In genomic region chr2:118279005-118279404, GRCh38 we compare ENCODE assay signal across 33 cellular contexts.
"Had no signal": no experiment of that assay in that cellular context is flagged by ENCODE, and none has a peak within 500 bp of the region (broad histone marks: within the 10 kb centered on the region; RNA-seq: fewer than 3 reads in every experiment).

No MANE protein-coding gene starts in this region.

- ATAC-seq: activated CD4-positive, CD25-positive, alpha-beta regulatory T cell treated with anti-CD3 and anti-CD28 coated beads, Interleukin-2, amount 50 U/mL, for 24 hours; activated CD8-positive, alpha-beta T cell treated with anti-CD3 and anti-CD28 coated beads for 36 hours; activated T-cell treated with anti-CD3 and anti-CD28 coated beads, Interleukin-2, amount 50 U/mL, for 72 hours; gastroesophageal sphincter; T-cell had no signal

- H3K36me3 ChIP-seq: brain microvascular endothelial cell, cardiac muscle cell, esophagus muscularis mucosa, gastroesophageal sphincter, WERI-Rb-1 had no signal

- H3K9me3 Mint-ChIP-seq: activated B cell treated with CpG ODN at 0.5 μM for 24 hours; activated CD8-positive, alpha-beta T cell treated with anti-CD3 and anti-CD28 coated beads for 36 hours; activated T-cell treated with anti-CD3 and anti-CD28 coated beads, Interleukin-2, amount 50 U/mL, for 72 hours; central memory CD8-positive, alpha-beta T cell; dendritic cell treated with granulocyte-macrophage colony-stimulating factor and Interleukin-4, amounts not matched to agents 40 ng/mL and 50 ng/mL, for 4 days; endodermal cell; T-cell; T-helper 1 cell treated with Interleukin-12 subunit alpha and Interleukin-12 subunit beta and Interleukin-4 antibody, amounts not matched to agents 30 μg/mL and 1 μg/mL, for 36 hours had no signal

- H3K9me3 ChIP-seq: esophagus muscularis mucosa, gastroesophageal sphincter had no signal

- DNase-seq: activated B cell treated with CpG ODN at 0.5 μM for 24 hours; activated CD4-positive, alpha-beta T cell treated with anti-CD3 and anti-CD28 coated beads for 48 hours; activated CD4-positive, alpha-beta T cell treated with anti-CD3 and anti-CD28 coated beads, Interleukin-2, amount 50 U/mL, for 1 hour; activated CD4-positive, alpha-beta T cell treated with anti-CD3 and anti-CD28 coated beads, Interleukin-2, amount 50 U/mL, for 48 hours; activated CD8-positive, alpha-beta memory T cell treated with anti-CD3 and anti-CD28 coated beads for 24 hours; activated CD8-positive, alpha-beta T cell treated with anti-CD3 and anti-CD28 coated beads for 36 hours; activated effector memory CD4-positive, alpha-beta T cell treated with Interleukin-2 at 50 U/mL for 16 hours; activated gamma-delta T cell treated with Interleukin-2 at 50 U/mL for 16 hours; activated naive CD4-positive, alpha-beta T cell treated with anti-CD3 and anti-CD28 coated beads, Interleukin-2, amount 50 U/mL, for 16 hours; activated naive CD4-positive, alpha-beta T cell treated with Interleukin-2 at 50 U/mL for 16 hours; activated T-cell treated with anti-CD3 and anti-CD28 coated beads, Interleukin-2, amount 50 U/mL, for 1 hour; activated T-cell treated with anti-CD3 and anti-CD28 coated beads, Interleukin-2, amount 50 U/mL, for 72 hours; amniotic stem cell; anterior cingulate cortex; brain microvascular endothelial cell; dorsolateral prefrontal cortex; effector memory CD4-positive, alpha-beta T cell; endodermal cell; erythroblast; foreskin melanocyte; SW 1271; T-cell; T-helper 9 cell; WERI-Rb-1 had no signal

- H3K4me3 Mint-ChIP-seq: activated B cell treated with CpG ODN at 0.5 μM for 24 hours; activated CD8-positive, alpha-beta T cell treated with anti-CD3 and anti-CD28 coated beads for 36 hours; activated naive CD8-positive, alpha-beta T cell; activated T-cell treated with anti-CD3 and anti-CD28 coated beads, Interleukin-2, amount 50 U/mL, for 72 hours; central memory CD8-positive, alpha-beta T cell; dendritic cell treated with granulocyte-macrophage colony-stimulating factor and Interleukin-4, amounts not matched to agents 40 ng/mL and 50 ng/mL, for 4 days; endodermal cell; T-cell; T-helper 1 cell treated with Interleukin-12 subunit alpha and Interleukin-12 subunit beta and Interleukin-4 antibody, amounts not matched to agents 30 μg/mL and 1 μg/mL, for 36 hours had no signal

- H3K4me1 ChIP-seq: esophagus muscularis mucosa, gastroesophageal sphincter had no signal

- H3K36me3 Mint-ChIP-seq: activated naive CD8-positive, alpha-beta T cell; T-cell had no signal

- H3K27ac Mint-ChIP-seq: activated B cell treated with CpG ODN at 0.5 μM for 24 hours; activated CD8-positive, alpha-beta T cell treated with anti-CD3 and anti-CD28 coated beads for 36 hours; activated naive CD8-positive, alpha-beta T cell; activated T-cell treated with anti-CD3 and anti-CD28 coated beads, Interleukin-2, amount 50 U/mL, for 72 hours; dendritic cell treated with granulocyte-macrophage colony-stimulating factor and Interleukin-4, amounts not matched to agents 40 ng/mL and 50 ng/mL, for 4 days; endodermal cell; T-cell; T-helper 1 cell treated with Interleukin-12 subunit alpha and Interleukin-12 subunit beta and Interleukin-4 antibody, amounts not matched to agents 30 μg/mL and 1 μg/mL, for 36 hours had no signal

- H3K27ac ChIP-seq: brain microvascular endothelial cell, cardiac muscle cell, coronary artery, dorsolateral prefrontal cortex, esophagus muscularis mucosa, gastroesophageal sphincter, WERI-Rb-1 had no signal

- H3K27me3 ChIP-seq: brain microvascular endothelial cell, cardiac muscle cell had no signal

- H3K4me1 Mint-ChIP-seq: activated B cell treated with CpG ODN at 0.5 μM for 24 hours; central memory CD8-positive, alpha-beta T cell; T-cell had no signal

- H3K4me3 ChIP-seq: cardiac muscle cell, coronary artery, dorsolateral prefrontal cortex, esophagus muscularis mucosa, gastroesophageal sphincter had no signal
